8 cellular contexts compared by ENCODE assay signal in the genomic region with DNA sequence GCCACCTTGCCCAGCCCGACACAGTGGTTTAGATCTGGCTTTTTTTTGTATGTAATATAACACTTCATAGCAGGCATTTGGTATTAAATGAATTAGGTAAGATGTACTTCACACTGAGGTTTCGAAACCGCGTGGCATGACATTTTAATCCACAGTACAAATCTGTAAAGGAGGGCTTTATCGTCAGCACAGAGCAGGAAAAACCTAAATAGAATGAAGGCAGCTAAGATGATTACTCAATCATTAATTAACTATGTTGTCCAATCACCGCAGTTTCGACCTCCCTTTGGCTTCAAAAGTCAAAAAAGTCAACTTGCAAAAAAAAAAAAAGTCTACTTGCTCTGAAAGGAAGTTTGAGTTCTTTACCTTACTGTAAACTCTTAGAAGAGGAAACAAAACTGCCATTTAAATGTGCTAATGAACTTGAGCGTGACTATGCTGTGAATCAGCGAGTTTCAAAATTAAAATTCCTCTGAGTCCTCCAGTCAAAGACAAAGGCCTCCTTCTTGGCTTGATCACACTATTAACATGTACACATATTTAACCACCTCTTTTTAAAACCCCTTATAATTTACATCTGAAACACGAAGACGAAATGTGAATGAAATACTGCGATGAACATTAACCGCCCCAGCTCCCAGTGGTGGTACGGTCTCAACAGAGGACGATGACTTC. TPM values are rescaled to one million over a fixed set of nuclear protein-coding genes. Genes with fewer than 3 reads are reported as not detected.
DNase-seq lines count a peak whose midpoint lies in the region; ATAC-seq, FAIRE-seq and TF ChIP-seq lines count a peak whose summit lies in the region.

No MANE protein-coding gene starts in this region.

- no peak for TF ChIP-seq POLR2A in GM12892 (IDR thresholded peaks at IDR 0.05; ENCODE audit: low read depth, low read length)

- no peak for TF ChIP-seq CTCF in foreskin fibroblast (IDR thresholded peaks at IDR 0.05; ENCODE audit: low read depth, low read length)
- TF ChIP-seq CTCF in omental fat pad (IDR thresholded peaks at IDR 0.05): no peak

- H3K4me3 ChIP-seq in foreskin fibroblast (ENCODE audit: low read depth in 1 of 2, low read length in 2 of 2): peak overlapping the region; percentile 86 to 98

- peak; percentile 5 for FAIRE-seq in GM12892 (lab: Jason Lieb, UNC)

- ATAC-seq in GM21825 (IDR thresholded peaks at IDR 0.05; ENCODE audit: unreplicated experiment): peak; percentile 41
- ATAC-seq in omental fat pad (ENCODE audit: low FRiP score): peak; percentile 79

- DNase-seq in GM12892 (ENCODE audit: insufficient read length) (no peak), LoVo (ENCODE audit: low spot score) (peak; percentile 37), activated T-cell treated with anti-CD3 and anti-CD28 coated beads for 4 hours (peak; percentile 7), foreskin fibroblast (peak; percentile 52 to 56), omental fat pad (ENCODE audit: low spot score) (no peak), SK-N-DZ (ENCODE audit: low spot score) (no peak), NCI-H128 (lab: John Stamatoyannopoulos, UW; ENCODE audit: unreplicated experiment) (no peak)

RNA-seq across cellular contexts. Expression of gene SEC24A, which starts 0.7 kb away (rescaled TPM):
- polyA plus RNA-seq in GM12892 (2012; ENCODE audit: missing spikeins): 23.8 TPM
- 10 to 100 TPM; 20.6 to 33.4 (median 27.9) TPM for total RNA-seq in omental fat pad
- polyA plus RNA-seq in SK-N-DZ (2014; cell fraction: cytosol; rRNA removed): 12.5 and 14.4 TPM in 2 replicates
- 7.2 and 9.1 TPM in 2 replicates for polyA plus RNA-seq in SK-N-DZ (2014; cell fraction: nucleus; rRNA removed)

RNA-seq across cellular contexts. Expression of gene SAR1B, which starts 15.3 kb away (rescaled TPM):
- polyA plus RNA-seq in GM12892 (2012; ENCODE audit: missing spikeins): 33.4 TPM
- 10 to 100 TPM; 29.9 to 55.0 (median 48.4) TPM for total RNA-seq in omental fat pad
- polyA plus RNA-seq in SK-N-DZ (2014; cell fraction: cytosol; rRNA removed): 23.9 and 27.0 TPM in 2 replicates
- 19.9 and 34.1 TPM in 2 replicates for polyA plus RNA-seq in SK-N-DZ (2014; cell fraction: nucleus; rRNA removed)

Comparison
In these comparisons a context has a peak if more than half of its experiments do, and no peak if none do; other contexts are left out.
1. DNase-seq: peak in LoVo (single experiment), activated T-cell treated with anti-CD3 and anti-CD28 coated beads for 4 hours (single experiment) and foreskin fibroblast (2 of 2); none in GM12892 (single experiment), omental fat pad (single experiment), SK-N-DZ (single experiment) and NCI-H128 (single experiment).